In genomic region chr12:56749853-56750252, GRCh38 we compare ENCODE assay signal across 12 cellular contexts. TPM values are rescaled to one million over a fixed set of nuclear protein-coding genes. Genes with fewer than 3 reads are reported as not detected.
DNase-seq lines count a peak whose midpoint lies in the region; ATAC-seq, FAIRE-seq and TF ChIP-seq lines count a peak whose summit lies in the region.
"Had no signal": no experiment of that assay in that cellular context is flagged by ENCODE, and none has a peak within 500 bp of the region (broad histone marks: within the 10 kb centered on the region; RNA-seq: fewer than 3 reads in every experiment).

No MANE protein-coding gene starts in this region.

- POLR2A ChIA-PET in activated CD4-positive, alpha-beta T cell treated with anti-CD3 and anti-CD28 coated beads, Interleukin-2, amount 10 ng/mL, durations not matched to agents 7 days and 5 days (lab: Charles Lee): no interaction called here

- TF ChIP-seq CTCF in astrocyte (IDR thresholded peaks at IDR 0.05; ENCODE audit: insufficient read depth, low read depth, low read length) (no peak), progenitor cell of endocrine pancreas (IDR thresholded peaks at IDR 0.05; ENCODE audit: unreplicated experiment) (no peak)

- H3K4me3 ChIP-seq in astrocyte (ENCODE audit: insufficient read depth, low read depth, low read length): no peak overlapping the region
- H3K4me3 ChIP-seq: upper lobe of right lung had no signal

- H3K4me1 ChIP-seq in astrocyte (ENCODE audit: insufficient read depth, low read length): no peaks in the 10 kb centered on the region

- FAIRE-seq in astrocyte (lab: Jason Lieb, UNC): no peak

- H3K36me3 Mint-ChIP-seq in activated CD4-positive, alpha-beta T cell treated with anti-CD3 and anti-CD28 coated beads, Interleukin-2, amount 10 ng/mL, durations not matched to agents 7 days and 5 days (ENCODE audit: low read depth): peaks cover 45% of the 10 kb centered on the region
- H3K36me3 Mint-ChIP-seq in astrocyte (ENCODE audit: low read depth, unreplicated experiment) (peaks cover 2% of the 10 kb centered on the region), progenitor cell of endocrine pancreas (ENCODE audit: insufficient read depth) (peaks cover 5% of the 10 kb centered on the region)

- H3K27me3 Mint-ChIP-seq in activated CD4-positive, alpha-beta T cell treated with anti-CD3 and anti-CD28 coated beads, Interleukin-2, amount 10 ng/mL, durations not matched to agents 7 days and 5 days: no peaks in the 10 kb centered on the region
- H3K27me3 Mint-ChIP-seq in astrocyte (ENCODE audit: low read depth, unreplicated experiment): no peaks in the 10 kb centered on the region
- no peaks in the 10 kb centered on the region for H3K27me3 Mint-ChIP-seq in progenitor cell of endocrine pancreas

- H3K9me3 ChIP-seq in astrocyte (ENCODE audit: insufficient read depth, low read depth, low read length): no peaks in the 10 kb centered on the region
- H3K9me3 ChIP-seq: upper lobe of right lung had no signal

- H3K36me3 ChIP-seq in astrocyte (ENCODE audit: insufficient read depth, low read length): peaks cover 4% of the 10 kb centered on the region

- H3K4me2 ChIP-seq in astrocyte (ENCODE audit: low read length): no peak overlapping the region

- peak overlapping the region; percentile 64 for H3K4me3 Mint-ChIP-seq in activated CD4-positive, alpha-beta T cell treated with anti-CD3 and anti-CD28 coated beads, Interleukin-2, amount 10 ng/mL, durations not matched to agents 7 days and 5 days
- H3K4me3 Mint-ChIP-seq in astrocyte (ENCODE audit: unreplicated experiment) (peak overlapping the region; percentile 45), progenitor cell of endocrine pancreas (ENCODE audit: low read depth) (peak overlapping the region; percentile 48)

- H3K9ac ChIP-seq in astrocyte (ENCODE audit: low read length): no peak overlapping the region

- no peak for DNase-seq in activated CD4-positive, alpha-beta T cell treated with anti-CD3 and anti-CD28 coated beads, Interleukin-2, amount 10 ng/mL, durations not matched to agents 7 days and 5 days
- DNase-seq in activated CD4-positive, alpha-beta T cell treated with anti-CD3 and anti-CD28 coated beads for 4 hours: no peak
- DNase-seq in NCI-H2029 treated with DMSO at 0.1 percent for 48 hours (lab: John Stamatoyannopoulos, UW) (peak; percentile 60), astrocyte (ENCODE audit: low read depth) (no peak), progenitor cell of endocrine pancreas (ENCODE audit: low spot score, unreplicated experiment) (no peak), AG08396 (ENCODE audit: low spot score) (no peak), NCI-H2227 (lab: John Stamatoyannopoulos, UW; ENCODE audit: unreplicated experiment) (no peak)
- DNase-seq: foreskin melanocyte, KG1, NCI-H2107, upper lobe of right lung had no signal

- H3K27ac ChIP-seq in astrocyte (ENCODE audit: low read depth, low read length): no peak overlapping the region
- H3K27ac ChIP-seq: upper lobe of right lung had no signal

- no peaks in the 10 kb centered on the region for H4K20me1 ChIP-seq in astrocyte (ENCODE audit: insufficient read depth, low read length)

- H3K27ac Mint-ChIP-seq in activated CD4-positive, alpha-beta T cell treated with anti-CD3 and anti-CD28 coated beads, Interleukin-2, amount 10 ng/mL, durations not matched to agents 7 days and 5 days: peak overlapping the region; percentile 67
- H3K27ac Mint-ChIP-seq in astrocyte (ENCODE audit: unreplicated experiment) (no peak overlapping the region), progenitor cell of endocrine pancreas (no peak overlapping the region)

- H3K79me2 ChIP-seq in astrocyte (ENCODE audit: insufficient read depth, low read length): no peaks in the 10 kb centered on the region

- H2AFZ ChIP-seq in astrocyte (ENCODE audit: low read depth, low read length): no peak overlapping the region

- no peak for ATAC-seq in GM18858 (IDR thresholded peaks at IDR 0.05; ENCODE audit: unreplicated experiment)
- ATAC-seq: upper lobe of right lung had no signal

- H3K9me3 Mint-ChIP-seq in activated CD4-positive, alpha-beta T cell treated with anti-CD3 and anti-CD28 coated beads, Interleukin-2, amount 10 ng/mL, durations not matched to agents 7 days and 5 days: no peaks in the 10 kb centered on the region
- no peaks in the 10 kb centered on the region for H3K9me3 Mint-ChIP-seq in astrocyte (ENCODE audit: unreplicated experiment)
- no peaks in the 10 kb centered on the region for H3K9me3 Mint-ChIP-seq in progenitor cell of endocrine pancreas (ENCODE audit: low read depth)

- no peaks in the 10 kb centered on the region for H3K27me3 ChIP-seq in astrocyte (ENCODE audit: insufficient read depth, low read length)
- H3K27me3 ChIP-seq: upper lobe of right lung had no signal

- peaks cover 53% of the 10 kb centered on the region for H3K4me1 Mint-ChIP-seq in activated CD4-positive, alpha-beta T cell treated with anti-CD3 and anti-CD28 coated beads, Interleukin-2, amount 10 ng/mL, durations not matched to agents 7 days and 5 days
- H3K4me1 Mint-ChIP-seq in astrocyte (ENCODE audit: low read depth, unreplicated experiment): peaks cover 4% of the 10 kb centered on the region
- H3K4me1 Mint-ChIP-seq in progenitor cell of endocrine pancreas (ENCODE audit: low read depth): peaks cover 9% of the 10 kb centered on the region

- CTCF ChIA-PET in activated CD4-positive, alpha-beta T cell treated with anti-CD3 and anti-CD28 coated beads, Interleukin-2, amount 10 ng/mL, durations not matched to agents 7 days and 5 days (lab: Charles Lee): interaction anchor here (1.6 kb wide), 2 partner anchors 120 to 257 kb away, joined by 3 read pairs; partner anchors contain the start of gene BAZ2A

RNA-seq across cellular contexts. Expression of gene PRIM1, which starts 2.3 kb away (rescaled TPM):
- 10 to 100 TPM; 48.0 to 52.9 TPM for total RNA-seq in activated CD4-positive, alpha-beta T cell treated with anti-CD3 and anti-CD28 coated beads, Interleukin-2, amount 10 ng/mL, durations not matched to agents 7 days and 5 days
- total RNA-seq in astrocyte (2.1 and 2.6 TPM in 2 replicates), progenitor cell of endocrine pancreas (21.2 and 26.6 TPM in 2 replicates)

RNA-seq across cellular contexts. Expression of gene HSD17B6, which starts 13.3 kb away (rescaled TPM):
- total RNA-seq in activated CD4-positive, alpha-beta T cell treated with anti-CD3 and anti-CD28 coated beads, Interleukin-2, amount 10 ng/mL, durations not matched to agents 7 days and 5 days: 1 to 10 TPM; 3.1 to 3.8 TPM
- 1.9 and 5.1 TPM in 2 replicates for total RNA-seq in astrocyte
- 0.60 and 0.71 TPM in 2 replicates for total RNA-seq in progenitor cell of endocrine pancreas

RNA-seq across cellular contexts. Expression of gene NACA, which starts 24.8 kb away (rescaled TPM):
- 100 to 1,000 TPM; 805 to 843 TPM for total RNA-seq in activated CD4-positive, alpha-beta T cell treated with anti-CD3 and anti-CD28 coated beads, Interleukin-2, amount 10 ng/mL, durations not matched to agents 7 days and 5 days
- total RNA-seq in astrocyte (632 and 680 TPM in 2 replicates), progenitor cell of endocrine pancreas (811 and 841 TPM in 2 replicates)
